ENCODE assay signal across 2 cellular contexts in the genomic region with DNA sequence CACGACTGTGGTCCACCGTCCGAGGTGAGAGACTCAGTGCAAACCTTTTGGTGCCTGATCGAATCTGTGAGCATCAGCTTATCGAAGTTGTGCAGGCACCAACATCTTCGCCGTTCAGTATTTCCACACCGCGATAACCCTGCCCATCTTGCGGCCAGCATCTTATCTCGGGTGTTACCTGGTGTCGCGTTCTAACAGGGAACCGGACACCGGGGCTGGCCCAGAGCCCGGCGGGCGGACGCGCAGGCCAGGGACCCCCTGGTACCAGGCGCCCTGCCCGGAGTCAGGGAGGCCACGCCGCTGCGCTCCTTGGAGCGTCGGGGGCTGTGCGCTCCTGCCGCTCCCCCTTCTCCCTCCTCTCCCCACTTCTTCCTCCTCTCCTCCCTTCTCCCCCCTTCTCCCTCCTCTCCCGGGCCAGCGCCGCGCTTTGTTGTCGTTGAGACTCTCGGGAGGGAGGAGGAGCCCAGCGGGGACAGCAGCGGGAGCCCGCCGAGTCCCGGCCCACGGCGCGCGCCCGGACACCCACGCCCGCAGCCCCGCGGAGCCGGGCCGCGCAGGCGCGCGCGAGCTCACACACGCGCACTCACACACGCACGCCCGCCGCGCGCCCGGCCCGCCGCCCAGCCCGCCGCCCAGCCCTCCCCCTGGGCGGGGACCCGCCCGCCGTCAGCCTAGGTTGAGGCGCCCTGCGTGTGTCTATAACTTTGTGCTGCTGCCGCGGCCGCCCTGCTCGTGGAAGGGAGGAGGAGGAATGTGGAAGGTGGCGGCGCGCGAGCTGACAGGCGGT.
TF ChIP-seq lines count a peak whose summit lies in the region.

No MANE protein-coding gene starts in this region.

TF ChIP-seq in IMR-90, 13 proteins besides CTCF, POLR2A, EP300 and RAD21 (continued from another document):
- TF ChIP-seq, protein P1, sequence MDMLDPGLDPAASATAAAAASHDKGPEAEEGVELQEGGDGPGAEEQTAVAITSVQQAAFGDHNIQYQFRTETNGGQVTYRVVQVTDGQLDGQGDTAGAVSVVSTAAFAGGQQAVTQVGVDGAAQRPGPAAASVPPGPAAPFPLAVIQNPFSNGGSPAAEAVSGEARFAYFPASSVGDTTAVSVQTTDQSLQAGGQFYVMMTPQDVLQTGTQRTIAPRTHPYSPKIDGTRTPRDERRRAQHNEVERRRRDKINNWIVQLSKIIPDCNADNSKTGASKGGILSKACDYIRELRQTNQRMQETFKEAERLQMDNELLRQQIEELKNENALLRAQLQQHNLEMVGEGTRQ (IDR thresholded peaks at IDR 0.05; ENCODE audit: low read depth, low read length) = no peak
- TF ChIP-seq BHLHE40 (IDR thresholded peaks at IDR 0.05; ENCODE audit: low read depth, low read length) (peak; percentile 42; the same call in 1 of the 2 replicates), RCOR1 (IDR thresholded peaks at IDR 0.05; ENCODE audit: insufficient replicate concordance, low read length) (peak; percentile 12)

TF ChIP-seq in PFSK-1, 5 proteins besides CTCF, POLR2A, EP300 and RAD21:
- TF ChIP-seq, protein P2, sequence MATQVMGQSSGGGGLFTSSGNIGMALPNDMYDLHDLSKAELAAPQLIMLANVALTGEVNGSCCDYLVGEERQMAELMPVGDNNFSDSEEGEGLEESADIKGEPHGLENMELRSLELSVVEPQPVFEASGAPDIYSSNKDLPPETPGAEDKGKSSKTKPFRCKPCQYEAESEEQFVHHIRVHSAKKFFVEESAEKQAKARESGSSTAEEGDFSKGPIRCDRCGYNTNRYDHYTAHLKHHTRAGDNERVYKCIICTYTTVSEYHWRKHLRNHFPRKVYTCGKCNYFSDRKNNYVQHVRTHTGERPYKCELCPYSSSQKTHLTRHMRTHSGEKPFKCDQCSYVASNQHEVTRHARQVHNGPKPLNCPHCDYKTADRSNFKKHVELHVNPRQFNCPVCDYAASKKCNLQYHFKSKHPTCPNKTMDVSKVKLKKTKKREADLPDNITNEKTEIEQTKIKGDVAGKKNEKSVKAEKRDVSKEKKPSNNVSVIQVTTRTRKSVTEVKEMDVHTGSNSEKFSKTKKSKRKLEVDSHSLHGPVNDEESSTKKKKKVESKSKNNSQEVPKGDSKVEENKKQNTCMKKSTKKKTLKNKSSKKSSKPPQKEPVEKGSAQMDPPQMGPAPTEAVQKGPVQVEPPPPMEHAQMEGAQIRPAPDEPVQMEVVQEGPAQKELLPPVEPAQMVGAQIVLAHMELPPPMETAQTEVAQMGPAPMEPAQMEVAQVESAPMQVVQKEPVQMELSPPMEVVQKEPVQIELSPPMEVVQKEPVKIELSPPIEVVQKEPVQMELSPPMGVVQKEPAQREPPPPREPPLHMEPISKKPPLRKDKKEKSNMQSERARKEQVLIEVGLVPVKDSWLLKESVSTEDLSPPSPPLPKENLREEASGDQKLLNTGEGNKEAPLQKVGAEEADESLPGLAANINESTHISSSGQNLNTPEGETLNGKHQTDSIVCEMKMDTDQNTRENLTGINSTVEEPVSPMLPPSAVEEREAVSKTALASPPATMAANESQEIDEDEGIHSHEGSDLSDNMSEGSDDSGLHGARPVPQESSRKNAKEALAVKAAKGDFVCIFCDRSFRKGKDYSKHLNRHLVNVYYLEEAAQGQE (IDR thresholded peaks at IDR 0.05; ENCODE audit: insufficient read depth in 1 of 2, low read depth in 2 of 2, low read length in 2 of 2) = no peak
- TF ChIP-seq FOXP2 (optimal IDR thresholded peaks at IDR 0.05; ENCODE audit: borderline replicate concordance, extremely low read depth, extremely low read length, insufficient read depth) (no peak), TAF1 (IDR thresholded peaks at IDR 0.05; ENCODE audit: borderline replicate concordance, insufficient read depth, low read length) (no peak), POLR2AphosphoS5 (IDR thresholded peaks at IDR 0.05; ENCODE audit: low read depth, low read length) (peak; percentile 65; the same call in 1 of the 2 replicates)
